8 cellular contexts compared by ENCODE assay signal in genomic region chr1:213988639-213989070, GRCh38. TPM values are rescaled to one million over a fixed set of nuclear protein-coding genes. Genes with fewer than 3 reads are reported as not detected.
DNase-seq lines count a peak whose midpoint lies in the region; ATAC-seq and TF ChIP-seq lines count a peak whose summit lies in the region.

No MANE protein-coding gene starts in this region.

- no peak overlapping the region for H4K5ac ChIP-seq in mesendoderm (ENCODE audit: low read length)

- H3K4me3 ChIP-seq in mesendoderm (ENCODE audit: low read length) (peak overlapping the region; percentile 63), uterus (peak overlapping the region; percentile 56 to 62)

- TF ChIP-seq CTCF in uterus (IDR thresholded peaks at IDR 0.05) = no peak

- H2AK5ac ChIP-seq in mesendoderm (ENCODE audit: low read length) = no peak overlapping the region

- no peak overlapping the region for H2BK15ac ChIP-seq in mesendoderm (replicated peaks; ENCODE audit: low read depth)

- peak; percentile 46 for DNase-seq in ELF-1 (ENCODE audit: low read depth, low spot score)
- DNase-seq in NCI-H2107 (lab: John Stamatoyannopoulos, UW) = peak; percentile 73
- no peak for DNase-seq in mesendoderm
- no peak for DNase-seq in uterus
- no peak for DNase-seq in H4 (ENCODE audit: low spot score)

- H3K27ac ChIP-seq in cingulate gyrus (ENCODE audit: low read depth, low read length) (peak overlapping the region; percentile 85), mesendoderm (ENCODE audit: low read depth, low read length) (no peak overlapping the region), uterus (peak overlapping the region; percentile 77 to 81)

- H3K27me3 ChIP-seq in mesendoderm (ENCODE audit: insufficient read depth, low read length, poor library complexity) = peaks cover 21% of the 10 kb centered on the region
- H3K27me3 ChIP-seq in uterus = peaks cover 17 to 43% of the 10 kb centered on the region in 2 donors

- no peak overlapping the region for H4K8ac ChIP-seq in mesendoderm (ENCODE audit: low read depth, low read length)

- ATAC-seq in GM19463 (IDR thresholded peaks at IDR 0.05; ENCODE audit: unreplicated experiment) (no peak), GM21367 (IDR thresholded peaks at IDR 0.05; ENCODE audit: unreplicated experiment) (no peak)

- intact Hi-C loops in uterus (cut with DNase I; ENCODE audit: low total_unique reads) = no loop called here

- no peak overlapping the region for H3K56ac ChIP-seq in mesendoderm (ENCODE audit: low read length)

- peak overlapping the region; percentile 83 for H3K4me2 ChIP-seq in mesendoderm (ENCODE audit: low read length)

- no CpG with 5 or more reads among the region's 19 CpGs for WGBS in mesendoderm (ENCODE audit: extremely low coverage, insufficient coverage, low lambda C conversion rate)

- H3K9me3 ChIP-seq in uterus = no peaks in the 10 kb centered on the region

- no peak overlapping the region for H3K18ac ChIP-seq in mesendoderm (ENCODE audit: low read length)

- H3K23ac ChIP-seq in mesendoderm (ENCODE audit: low read length) = no peak overlapping the region

- no peaks in the 10 kb centered on the region for H3K36me3 ChIP-seq in mesendoderm (ENCODE audit: control insufficient read depth, insufficient read depth, low read length)
- no peaks in the 10 kb centered on the region for H3K36me3 ChIP-seq in uterus

- no peaks in the 10 kb centered on the region for H3K79me2 ChIP-seq in mesendoderm (ENCODE audit: control insufficient read depth, insufficient read depth, low read length)

- no peaks in the 10 kb centered on the region for H3K79me1 ChIP-seq in mesendoderm (ENCODE audit: low read length)

- H2BK5ac ChIP-seq in mesendoderm (ENCODE audit: low read length) = no peak overlapping the region

- no peak overlapping the region for H2BK120ac ChIP-seq in mesendoderm (ENCODE audit: low read depth, low read length)

- H3K4me1 ChIP-seq in mesendoderm (ENCODE audit: control insufficient read depth, low read depth, low read length) (peaks cover 7% of the 10 kb centered on the region), uterus (peaks cover 4 to 6% of the 10 kb centered on the region in 2 donors)

- H3K9ac ChIP-seq in mesendoderm (ENCODE audit: low read length) = peak overlapping the region; percentile 54

- TF ChIP-seq POLR2A in uterus (IDR thresholded peaks at IDR 0.05) = no peak

- no peak overlapping the region for H3K4ac ChIP-seq in mesendoderm (ENCODE audit: low read depth, low read length)

RNA-seq across cellular contexts. Expression of gene PROX1, which starts 0.9 kb away (rescaled TPM):
- 0.42 TPM for polyA plus RNA-seq in mesendoderm (2013, experiment 1 of 2)
- 0.36 TPM for polyA plus RNA-seq in mesendoderm (2013, experiment 2 of 2)
- 1 to 10 TPM; 3.8 to 7.9 (median 4.1) TPM for total RNA-seq in uterus
- 0.14 and 0.21 TPM in 2 replicates for total RNA-seq in H4 (2014; rRNA removed; shearing (Covaris generic))

Comparison
In these comparisons a context has a peak if more than half of its experiments do, and no peak if none do; other contexts are left out.
1. DNase-seq: peak in ELF-1 (single experiment) and NCI-H2107 (single experiment); none in mesendoderm (single experiment), uterus (0 of 2) and H4 (single experiment).